Comparison of ENCODE assay signal across 8 cellular contexts in the genomic region with DNA sequence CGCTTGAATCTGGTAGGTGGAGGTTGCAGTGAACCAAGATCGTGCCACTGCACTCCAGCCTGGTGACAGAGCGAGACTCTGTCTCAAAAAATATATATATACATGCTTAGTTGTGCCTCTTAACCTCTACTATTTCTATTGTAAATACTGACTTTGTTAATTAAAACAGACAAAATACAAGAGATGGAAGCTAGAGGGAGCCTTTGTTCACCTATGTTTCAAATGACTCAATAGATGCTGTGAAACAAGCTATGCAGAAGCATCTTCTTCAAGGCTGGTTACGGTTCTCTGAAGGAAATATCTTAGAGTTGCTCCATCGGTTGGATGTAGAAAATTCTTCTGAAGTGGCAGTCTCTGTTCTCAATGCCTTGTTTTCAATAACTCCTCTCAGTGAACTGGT. TPM values are rescaled to one million over a fixed set of nuclear protein-coding genes. Genes with fewer than 3 reads are reported as not detected.
DNase-seq lines count a peak whose midpoint lies in the region; ATAC-seq and TF ChIP-seq lines count a peak whose summit lies in the region.

No MANE protein-coding gene starts in this region.

- peak; percentile 71 for TF ChIP-seq CTCF in AG10803 (conservative IDR thresholded peaks at IDR 0.05; ENCODE audit: low read length)
- TF ChIP-seq CTCF in GM12875 (IDR thresholded peaks at IDR 0.05; ENCODE audit: borderline replicate concordance, insufficient read depth, low read depth, low read length), result peak; percentile 16; the same call in 1 of the 2 replicates

- H3K36me3 Mint-ChIP-seq in immature natural killer cell, result no peaks in the 10 kb centered on the region

- H3K9me3 ChIP-seq in effector memory CD4-positive, alpha-beta T cell (ENCODE audit: control insufficient read depth, low read length), result no peaks in the 10 kb centered on the region

- no peaks in the 10 kb centered on the region for H3K9me3 Mint-ChIP-seq in immature natural killer cell

- H3K27me3 ChIP-seq in effector memory CD4-positive, alpha-beta T cell (replicated peaks; ENCODE audit: control insufficient read depth, insufficient read depth, low read length, poor library complexity, severe bottlenecking), result no peaks in the 10 kb centered on the region

- peaks cover 16 to 26% of the 10 kb centered on the region in 2 donors for H3K4me1 Mint-ChIP-seq in immature natural killer cell

- ATAC-seq in HG02763 (IDR thresholded peaks at IDR 0.05; ENCODE audit: unreplicated experiment), result peak; percentile 68

- no peaks in the 10 kb centered on the region for H3K36me3 ChIP-seq in effector memory CD4-positive, alpha-beta T cell (ENCODE audit: control insufficient read depth, insufficient read depth, low read length)

- H3K27me3 Mint-ChIP-seq in immature natural killer cell (ENCODE audit: low read depth in 3 of 3), result no peaks in the 10 kb centered on the region

- peak overlapping the region in 1 of 5 donors; percentile 55 for H3K4me3 Mint-ChIP-seq in immature natural killer cell

- no peak overlapping the region for H3K27ac Mint-ChIP-seq in immature natural killer cell

- H3K27ac ChIP-seq in effector memory CD4-positive, alpha-beta T cell (ENCODE audit: insufficient read depth, low read length, poor library complexity, severe bottlenecking), result no peak overlapping the region

- no peaks in the 10 kb centered on the region for H3K4me1 ChIP-seq in effector memory CD4-positive, alpha-beta T cell (ENCODE audit: control insufficient read depth, insufficient read depth, low read length, poor library complexity, severe bottlenecking)

- H3K4me3 ChIP-seq in AG10803 (ENCODE audit: low read length) (peak overlapping the region; percentile 23; the same call in 1 of the 2 replicates), GM12875 (ENCODE audit: low read depth, low read length) (no peak overlapping the region)
- no peak overlapping the region for H3K4me3 ChIP-seq in effector memory CD4-positive, alpha-beta T cell (ENCODE audit: insufficient read depth, low read depth, low read length, poor library complexity, severe bottlenecking)

- DNase-seq in AG10803 (ENCODE audit: low read depth) (peak; percentile 87), NCI-H2081 treated with DMSO at 0.1 percent for 48 hours (lab: John Stamatoyannopoulos, UW) (peak; percentile 27), amniotic epithelial cell (ENCODE audit: low read depth) (peak; percentile 88), immature natural killer cell (peak; percentile 26 to 45 (median 29)), superior temporal gyrus (ENCODE audit: extremely low spot score) (peak; percentile 90)
- DNase-seq in effector memory CD4-positive, alpha-beta T cell, result no peak

RNA-seq across cellular contexts. Expression of a gene that starts 6.2 kb away (rescaled TPM):
- 1 to 10 TPM in 1 of 3 donors, under 1 TPM in 1, not detected in 1; 0.54 to 1.5 TPM for polyA plus RNA-seq in immature natural killer cell

RNA-seq across cellular contexts. Expression of a gene that starts 6.5 kb away (rescaled TPM):
- 10 to 100 TPM in 2 of 3 donors, 1 to 10 TPM in 1; 7.8 to 18.5 (median 11.8) TPM for polyA plus RNA-seq in immature natural killer cell

RNA-seq across cellular contexts. Expression of a gene that starts 35.6 kb away (rescaled TPM):
- polyA plus RNA-seq in immature natural killer cell, result not detected

Comparison
In these comparisons a context has a peak if more than half of its experiments do, and no peak if none do; other contexts are left out.
1. DNase-seq: peak in AG10803 (single experiment), NCI-H2081 treated with DMSO at 0.1 percent for 48 hours (single experiment), amniotic epithelial cell (single experiment), immature natural killer cell (3 of 3) and superior temporal gyrus (single experiment); none in effector memory CD4-positive, alpha-beta T cell (0 of 3).